8 cellular contexts compared by ENCODE assay signal in genomic region chr4:182918791-182919302, GRCh38. TPM values are rescaled to one million over a fixed set of nuclear protein-coding genes. Genes with fewer than 3 reads are reported as not detected.
DNase-seq lines count a peak whose midpoint lies in the region; ATAC-seq and TF ChIP-seq lines count a peak whose summit lies in the region.

No MANE protein-coding gene starts in this region.

- H4K20me1 ChIP-seq in hepatocyte (ENCODE audit: insufficient read depth, poor library complexity, severe bottlenecking): no peaks in the 10 kb centered on the region

- H3K36me3 Mint-ChIP-seq in T-helper 1 cell treated with Interleukin-12 subunit alpha and Interleukin-12 subunit beta and Interleukin-4 antibody, amounts not matched to agents 30 μg/mL and 1 μg/mL, for 36 hours (ENCODE audit: low read depth): peaks cover 1% of the 10 kb centered on the region
- H3K36me3 Mint-ChIP-seq in natural killer cell: no peaks in the 10 kb centered on the region

- no peak overlapping the region for H3K27ac ChIP-seq in hepatocyte

- H3K79me2 ChIP-seq in hepatocyte: peaks cover 19% of the 10 kb centered on the region

- DNase-seq in natural killer cell (no peak), NCI-H2081 treated with DMSO at 0.1 percent for 48 hours (lab: John Stamatoyannopoulos, UW) (no peak), hepatocyte (ENCODE audit: low spot score) (no peak)
- DNase-seq in stimulated activated naive CD4-positive, alpha-beta T cell treated with Interleukin-2 at 50 U/mL for 16 hours (lab: John Stamatoyannopoulos, UW): no peak

- 90% methylated on average over 7 of the region's 7 CpGs for WGBS in hepatocyte (ENCODE audit: low lambda C conversion rate, missing lambda C conversion rate)

- peak; percentile 28 for ATAC-seq in GM18861 (IDR thresholded peaks at IDR 0.05; ENCODE audit: unreplicated experiment)
- ATAC-seq in HG02884 (IDR thresholded peaks at IDR 0.05; ENCODE audit: unreplicated experiment): peak; percentile 23
- ATAC-seq in natural killer cell: peak; percentile 18 to 24 (median 22)
- ATAC-seq in GM19324 (IDR thresholded peaks at IDR 0.05; ENCODE audit: low FRiP score, unreplicated experiment): no peak

- no peaks in the 10 kb centered on the region for H3K9me2 ChIP-seq in hepatocyte (replicated peaks; ENCODE audit: insufficient read depth)

- no peaks in the 10 kb centered on the region for H3K36me3 ChIP-seq in hepatocyte (replicated peaks; ENCODE audit: insufficient read depth, low read depth)

- H3K27me3 Mint-ChIP-seq in T-helper 1 cell treated with Interleukin-12 subunit alpha and Interleukin-12 subunit beta and Interleukin-4 antibody, amounts not matched to agents 30 μg/mL and 1 μg/mL, for 36 hours (ENCODE audit: low read depth): peaks cover 7% of the 10 kb centered on the region
- H3K27me3 Mint-ChIP-seq in natural killer cell (ENCODE audit: low read depth in 2 of 2): peaks cover 0 to 6% of the 10 kb centered on the region in 2 donors

- peaks cover 26% of the 10 kb centered on the region for H3K4me1 ChIP-seq in hepatocyte (ENCODE audit: insufficient read depth)

- peak overlapping the region; percentile 79 for H3K4me3 Mint-ChIP-seq in T-helper 1 cell treated with Interleukin-12 subunit alpha and Interleukin-12 subunit beta and Interleukin-4 antibody, amounts not matched to agents 30 μg/mL and 1 μg/mL, for 36 hours
- peak overlapping the region; percentile 85 for H3K4me3 Mint-ChIP-seq in natural killer cell

- H2AFZ ChIP-seq in hepatocyte: no peak overlapping the region

- H3K27me3 ChIP-seq in hepatocyte: no peaks in the 10 kb centered on the region

- no peaks in the 10 kb centered on the region for H3K9me3 ChIP-seq in hepatocyte (ENCODE audit: low read depth)

- no peak for TF ChIP-seq CTCF in natural killer cell (IDR thresholded peaks at IDR 0.05)
- TF ChIP-seq CTCF in hepatocyte (IDR thresholded peaks at IDR 0.05; ENCODE audit: poor library complexity): no peak

- no peak overlapping the region for H3K4me3 ChIP-seq in hepatocyte

- peaks cover 27% of the 10 kb centered on the region for H3K4me1 Mint-ChIP-seq in T-helper 1 cell treated with Interleukin-12 subunit alpha and Interleukin-12 subunit beta and Interleukin-4 antibody, amounts not matched to agents 30 μg/mL and 1 μg/mL, for 36 hours (ENCODE audit: low read depth)
- H3K4me1 Mint-ChIP-seq in natural killer cell: peaks cover 34 to 37% of the 10 kb centered on the region in 2 donors

- intact Hi-C loops in natural killer cell (cut with micrococcal nuclease): loop anchor here (1.0 kb wide), 1 partner anchor 110 kb away; no protein-coding TSS in a partner anchor

- no peaks in the 10 kb centered on the region for H3K9me3 Mint-ChIP-seq in T-helper 1 cell treated with Interleukin-12 subunit alpha and Interleukin-12 subunit beta and Interleukin-4 antibody, amounts not matched to agents 30 μg/mL and 1 μg/mL, for 36 hours
- peaks cover 0 to 2% of the 10 kb centered on the region in 2 donors for H3K9me3 Mint-ChIP-seq in natural killer cell

- no peak overlapping the region for H3K4me2 ChIP-seq in hepatocyte

- peak overlapping the region; percentile 91 for H3K27ac Mint-ChIP-seq in T-helper 1 cell treated with Interleukin-12 subunit alpha and Interleukin-12 subunit beta and Interleukin-4 antibody, amounts not matched to agents 30 μg/mL and 1 μg/mL, for 36 hours
- peak overlapping the region; percentile 90 to 91 for H3K27ac Mint-ChIP-seq in natural killer cell

RNA-seq across cellular contexts. Expression of gene DCTD, which starts 1.7 kb away (rescaled TPM):
- 10 to 100 TPM; 57.2 to 68.2 (median 68.1) TPM for total RNA-seq in natural killer cell
- total RNA-seq in hepatocyte: 86.0 and 92.6 TPM in 2 replicates
- polyA plus RNA-seq in hepatocyte: 92.4 and 94.8 TPM in 2 replicates
